ENCODE assay signal across 1 cellular context in the genomic region with DNA sequence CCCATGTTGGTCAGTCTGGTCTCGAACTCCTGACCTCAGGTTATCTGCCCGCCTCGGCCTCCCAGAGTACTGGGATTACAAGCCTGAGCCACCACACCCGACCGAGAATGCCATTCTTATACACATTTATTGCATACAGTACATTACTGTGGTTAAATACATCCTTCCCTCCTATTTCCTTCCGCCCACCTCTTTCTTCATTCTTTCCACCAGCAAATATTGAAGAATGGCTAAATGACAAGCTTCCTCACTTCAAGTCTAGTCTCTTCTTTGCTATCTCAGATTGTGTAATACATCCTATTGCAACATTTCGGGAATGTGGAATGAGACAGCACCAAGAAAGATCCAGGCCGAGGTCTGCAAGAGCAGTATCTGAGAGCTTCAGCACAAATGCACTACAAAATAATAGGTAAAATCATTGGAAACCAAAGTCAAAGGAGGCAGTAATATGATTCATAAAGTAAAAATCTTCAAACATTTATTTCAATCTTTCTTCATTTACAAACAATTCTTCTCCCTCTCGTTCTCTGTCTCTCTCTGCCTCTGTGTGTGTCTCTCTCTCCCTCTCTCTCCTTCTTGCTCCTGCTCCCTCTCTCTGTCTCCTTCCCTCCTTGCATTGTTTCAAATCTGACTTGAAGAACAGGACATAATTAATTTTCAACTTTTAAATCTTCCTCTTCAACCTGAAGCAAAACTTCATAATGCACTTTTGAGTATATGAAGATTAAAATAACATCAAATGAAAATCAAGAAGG.
A peak's percentile ranks its signal among the peaks of the same experiment; 100 is the strongest.
TF ChIP-seq lines count a peak whose summit lies in the region.

No MANE protein-coding gene starts in this region.

TF ChIP-seq in HepG2, 621 proteins besides CTCF, POLR2A, EP300 and RAD21 (continued from another document and continues in another):
- TF ChIP-seq, protein P1, sequence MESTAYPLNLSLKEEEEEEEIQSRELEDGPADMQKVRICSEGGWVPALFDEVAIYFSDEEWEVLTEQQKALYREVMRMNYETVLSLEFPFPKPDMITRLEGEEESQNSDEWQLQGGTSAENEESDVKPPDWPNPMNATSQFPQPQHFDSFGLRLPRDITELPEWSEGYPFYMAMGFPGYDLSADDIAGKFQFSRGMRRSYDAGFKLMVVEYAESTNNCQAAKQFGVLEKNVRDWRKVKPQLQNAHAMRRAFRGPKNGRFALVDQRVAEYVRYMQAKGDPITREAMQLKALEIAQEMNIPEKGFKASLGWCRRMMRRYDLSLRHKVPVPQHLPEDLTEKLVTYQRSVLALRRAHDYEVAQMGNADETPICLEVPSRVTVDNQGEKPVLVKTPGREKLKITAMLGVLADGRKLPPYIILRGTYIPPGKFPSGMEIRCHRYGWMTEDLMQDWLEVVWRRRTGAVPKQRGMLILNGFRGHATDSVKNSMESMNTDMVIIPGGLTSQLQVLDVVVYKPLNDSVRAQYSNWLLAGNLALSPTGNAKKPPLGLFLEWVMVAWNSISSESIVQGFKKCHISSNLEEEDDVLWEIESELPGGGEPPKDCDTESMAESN (CRISPR knock-in tag; conservative IDR thresholded peaks at IDR 0.05), result peak; percentile 62; the same call in 1 of the 2 replicates
- TF ChIP-seq ZMYM3 (CRISPR knock-in tag; IDR thresholded peaks at IDR 0.05) (0 out of 2 replicates have a peak, but pooled peaks have one; percentile 22), FOXM1 (CRISPR knock-in tag; IDR thresholded peaks at IDR 0.05) (no peak), NFYB (CRISPR knock-in tag; IDR thresholded peaks at IDR 0.05) (no peak), ATF1 (CRISPR knock-in tag; IDR thresholded peaks at IDR 0.05) (no peak), MAFF (IDR thresholded peaks at IDR 0.05; ENCODE audit: low read depth, low read length) (no peak), KLF16 (CRISPR knock-in tag; IDR thresholded peaks at IDR 0.05) (peak in 1 of 2 experiments; percentile 81; a peak in 2 of 4 replicates), NCOA5 (CRISPR knock-in tag; IDR thresholded peaks at IDR 0.05) (no peak), FOXK1 (CRISPR knock-in tag; IDR thresholded peaks at IDR 0.05; ENCODE audit: borderline replicate concordance, low read depth) (0 out of 2 replicates have a peak, but pooled peaks have one; percentile 10), EHMT2 (IDR thresholded peaks at IDR 0.05; ENCODE audit: borderline replicate concordance, low read depth, low read length) (no peak), PRPF4 (IDR thresholded peaks at IDR 0.05; ENCODE audit: low read depth, low read length, poor library complexity, severe bottlenecking) (no peak), ISL2 (CRISPR knock-in tag; IDR thresholded peaks at IDR 0.05) (peak; percentile 75), IRX3 (CRISPR knock-in tag; IDR thresholded peaks at IDR 0.05; ENCODE audit: borderline replicate concordance, low read depth) (no peak), ZFX (CRISPR knock-in tag; IDR thresholded peaks at IDR 0.05; ENCODE audit: low read depth) (0 out of 2 replicates have a peak, but pooled peaks have one; percentile 25), ADNP (CRISPR knock-in tag; IDR thresholded peaks at IDR 0.05) (no peak), NFIC (IDR thresholded peaks at IDR 0.05; ENCODE audit: low read length) (peak; percentile 62; the same call in 1 of the 2 replicates), REXO4 (CRISPR knock-in tag; IDR thresholded peaks at IDR 0.05; ENCODE audit: borderline replicate concordance) (no peak), ZNF292 (CRISPR knock-in tag; IDR thresholded peaks at IDR 0.05; ENCODE audit: borderline replicate concordance, low read depth) (peak; percentile 65; the same call in 1 of the 2 replicates), ZNF20 (CRISPR knock-in tag; IDR thresholded peaks at IDR 0.05) (no peak), ATM (IDR thresholded peaks at IDR 0.05; ENCODE audit: borderline replicate concordance) (no peak), ZNF160 (CRISPR knock-in tag; IDR thresholded peaks at IDR 0.05) (0 out of 2 replicates have a peak, but pooled peaks have one; percentile 63), ZNF460 (CRISPR knock-in tag; IDR thresholded peaks at IDR 0.05; ENCODE audit: borderline replicate concordance) (no peak), JUND (CRISPR knock-in tag; IDR thresholded peaks at IDR 0.05) (peak; percentile 65; the same call in 1 of the 2 replicates), NR2C2 (CRISPR knock-in tag; IDR thresholded peaks at IDR 0.05; ENCODE audit: borderline replicate concordance) (no peak), KDM4B (CRISPR knock-in tag; IDR thresholded peaks at IDR 0.05) (0 out of 2 replicates have a peak, but pooled peaks have one; percentile 31), ZNF605 (CRISPR knock-in tag; IDR thresholded peaks at IDR 0.05) (no peak), ZNF883 (CRISPR knock-in tag; IDR thresholded peaks at IDR 0.05; ENCODE audit: not compliant biosample characterization) (no peak), KLF6 (CRISPR knock-in tag; IDR thresholded peaks at IDR 0.05) (no peak), RXRB (CRISPR knock-in tag; IDR thresholded peaks at IDR 0.05; ENCODE audit: borderline replicate concordance) (peak; percentile 82), SOX5 (CRISPR knock-in tag; IDR thresholded peaks at IDR 0.05; ENCODE audit: borderline replicate concordance) (peak; percentile 54; the same call in 1 of the 2 replicates), HOXA3 (CRISPR knock-in tag; IDR thresholded peaks at IDR 0.05) (0 out of 2 replicates have a peak, but pooled peaks have one; percentile 33), ZFP41 (CRISPR knock-in tag; IDR thresholded peaks at IDR 0.05; ENCODE audit: borderline replicate concordance) (no peak), ZNF850 (CRISPR knock-in tag; conservative IDR thresholded peaks at IDR 0.05) (no peak), NCOR1 (IDR thresholded peaks at IDR 0.05; ENCODE audit: borderline replicate concordance, low read length) (peak; percentile 39; the same call in 1 of the 2 replicates), CHD4 (IDR thresholded peaks at IDR 0.05; ENCODE audit: borderline replicate concordance, low read length) (no peak)
- TF ChIP-seq, protein P2, sequence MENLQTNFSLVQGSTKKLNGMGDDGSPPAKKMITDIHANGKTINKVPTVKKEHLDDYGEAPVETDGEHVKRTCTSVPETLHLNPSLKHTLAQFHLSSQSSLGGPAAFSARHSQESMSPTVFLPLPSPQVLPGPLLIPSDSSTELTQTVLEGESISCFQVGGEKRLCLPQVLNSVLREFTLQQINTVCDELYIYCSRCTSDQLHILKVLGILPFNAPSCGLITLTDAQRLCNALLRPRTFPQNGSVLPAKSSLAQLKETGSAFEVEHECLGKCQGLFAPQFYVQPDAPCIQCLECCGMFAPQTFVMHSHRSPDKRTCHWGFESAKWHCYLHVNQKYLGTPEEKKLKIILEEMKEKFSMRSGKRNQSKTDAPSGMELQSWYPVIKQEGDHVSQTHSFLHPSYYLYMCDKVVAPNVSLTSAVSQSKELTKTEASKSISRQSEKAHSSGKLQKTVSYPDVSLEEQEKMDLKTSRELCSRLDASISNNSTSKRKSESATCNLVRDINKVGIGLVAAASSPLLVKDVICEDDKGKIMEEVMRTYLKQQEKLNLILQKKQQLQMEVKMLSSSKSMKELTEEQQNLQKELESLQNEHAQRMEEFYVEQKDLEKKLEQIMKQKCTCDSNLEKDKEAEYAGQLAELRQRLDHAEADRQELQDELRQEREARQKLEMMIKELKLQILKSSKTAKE (CRISPR knock-in tag; IDR thresholded peaks at IDR 0.05; ENCODE audit: borderline replicate concordance), result peak; percentile 39; the same call in 1 of the 2 replicates
- TF ChIP-seq, protein P3, sequence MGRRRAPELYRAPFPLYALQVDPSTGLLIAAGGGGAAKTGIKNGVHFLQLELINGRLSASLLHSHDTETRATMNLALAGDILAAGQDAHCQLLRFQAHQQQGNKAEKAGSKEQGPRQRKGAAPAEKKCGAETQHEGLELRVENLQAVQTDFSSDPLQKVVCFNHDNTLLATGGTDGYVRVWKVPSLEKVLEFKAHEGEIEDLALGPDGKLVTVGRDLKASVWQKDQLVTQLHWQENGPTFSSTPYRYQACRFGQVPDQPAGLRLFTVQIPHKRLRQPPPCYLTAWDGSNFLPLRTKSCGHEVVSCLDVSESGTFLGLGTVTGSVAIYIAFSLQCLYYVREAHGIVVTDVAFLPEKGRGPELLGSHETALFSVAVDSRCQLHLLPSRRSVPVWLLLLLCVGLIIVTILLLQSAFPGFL (CRISPR knock-in tag; IDR thresholded peaks at IDR 0.05), result no peak
- TF ChIP-seq, protein P4, sequence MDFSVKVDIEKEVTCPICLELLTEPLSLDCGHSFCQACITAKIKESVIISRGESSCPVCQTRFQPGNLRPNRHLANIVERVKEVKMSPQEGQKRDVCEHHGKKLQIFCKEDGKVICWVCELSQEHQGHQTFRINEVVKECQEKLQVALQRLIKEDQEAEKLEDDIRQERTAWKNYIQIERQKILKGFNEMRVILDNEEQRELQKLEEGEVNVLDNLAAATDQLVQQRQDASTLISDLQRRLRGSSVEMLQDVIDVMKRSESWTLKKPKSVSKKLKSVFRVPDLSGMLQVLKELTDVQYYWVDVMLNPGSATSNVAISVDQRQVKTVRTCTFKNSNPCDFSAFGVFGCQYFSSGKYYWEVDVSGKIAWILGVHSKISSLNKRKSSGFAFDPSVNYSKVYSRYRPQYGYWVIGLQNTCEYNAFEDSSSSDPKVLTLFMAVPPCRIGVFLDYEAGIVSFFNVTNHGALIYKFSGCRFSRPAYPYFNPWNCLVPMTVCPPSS (IDR thresholded peaks at IDR 0.05), result no peak
- TF ChIP-seq, protein P5, sequence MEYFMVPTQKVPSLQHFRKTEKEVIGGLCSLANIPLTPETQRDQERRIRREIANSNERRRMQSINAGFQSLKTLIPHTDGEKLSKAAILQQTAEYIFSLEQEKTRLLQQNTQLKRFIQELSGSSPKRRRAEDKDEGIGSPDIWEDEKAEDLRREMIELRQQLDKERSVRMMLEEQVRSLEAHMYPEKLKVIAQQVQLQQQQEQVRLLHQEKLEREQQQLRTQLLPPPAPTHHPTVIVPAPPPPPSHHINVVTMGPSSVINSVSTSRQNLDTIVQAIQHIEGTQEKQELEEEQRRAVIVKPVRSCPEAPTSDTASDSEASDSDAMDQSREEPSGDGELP (IDR thresholded peaks at IDR 0.05; ENCODE audit: borderline replicate concordance, low read depth), result no peak
- TF ChIP-seq, protein P6, sequence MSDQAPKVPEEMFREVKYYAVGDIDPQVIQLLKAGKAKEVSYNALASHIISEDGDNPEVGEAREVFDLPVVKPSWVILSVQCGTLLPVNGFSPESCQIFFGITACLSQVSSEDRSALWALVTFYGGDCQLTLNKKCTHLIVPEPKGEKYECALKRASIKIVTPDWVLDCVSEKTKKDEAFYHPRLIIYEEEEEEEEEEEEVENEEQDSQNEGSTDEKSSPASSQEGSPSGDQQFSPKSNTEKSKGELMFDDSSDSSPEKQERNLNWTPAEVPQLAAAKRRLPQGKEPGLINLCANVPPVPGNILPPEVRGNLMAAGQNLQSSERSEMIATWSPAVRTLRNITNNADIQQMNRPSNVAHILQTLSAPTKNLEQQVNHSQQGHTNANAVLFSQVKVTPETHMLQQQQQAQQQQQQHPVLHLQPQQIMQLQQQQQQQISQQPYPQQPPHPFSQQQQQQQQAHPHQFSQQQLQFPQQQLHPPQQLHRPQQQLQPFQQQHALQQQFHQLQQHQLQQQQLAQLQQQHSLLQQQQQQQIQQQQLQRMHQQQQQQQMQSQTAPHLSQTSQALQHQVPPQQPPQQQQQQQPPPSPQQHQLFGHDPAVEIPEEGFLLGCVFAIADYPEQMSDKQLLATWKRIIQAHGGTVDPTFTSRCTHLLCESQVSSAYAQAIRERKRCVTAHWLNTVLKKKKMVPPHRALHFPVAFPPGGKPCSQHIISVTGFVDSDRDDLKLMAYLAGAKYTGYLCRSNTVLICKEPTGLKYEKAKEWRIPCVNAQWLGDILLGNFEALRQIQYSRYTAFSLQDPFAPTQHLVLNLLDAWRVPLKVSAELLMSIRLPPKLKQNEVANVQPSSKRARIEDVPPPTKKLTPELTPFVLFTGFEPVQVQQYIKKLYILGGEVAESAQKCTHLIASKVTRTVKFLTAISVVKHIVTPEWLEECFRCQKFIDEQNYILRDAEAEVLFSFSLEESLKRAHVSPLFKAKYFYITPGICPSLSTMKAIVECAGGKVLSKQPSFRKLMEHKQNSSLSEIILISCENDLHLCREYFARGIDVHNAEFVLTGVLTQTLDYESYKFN (CRISPR knock-in tag; conservative IDR thresholded peaks at IDR 0.05), result peak; percentile 36; the same call in 1 of the 2 replicates
- TF ChIP-seq, protein P7, sequence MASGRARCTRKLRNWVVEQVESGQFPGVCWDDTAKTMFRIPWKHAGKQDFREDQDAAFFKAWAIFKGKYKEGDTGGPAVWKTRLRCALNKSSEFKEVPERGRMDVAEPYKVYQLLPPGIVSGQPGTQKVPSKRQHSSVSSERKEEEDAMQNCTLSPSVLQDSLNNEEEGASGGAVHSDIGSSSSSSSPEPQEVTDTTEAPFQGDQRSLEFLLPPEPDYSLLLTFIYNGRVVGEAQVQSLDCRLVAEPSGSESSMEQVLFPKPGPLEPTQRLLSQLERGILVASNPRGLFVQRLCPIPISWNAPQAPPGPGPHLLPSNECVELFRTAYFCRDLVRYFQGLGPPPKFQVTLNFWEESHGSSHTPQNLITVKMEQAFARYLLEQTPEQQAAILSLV (CRISPR knock-in tag; IDR thresholded peaks at IDR 0.05; ENCODE audit: borderline replicate concordance), result no peak
- TF ChIP-seq, protein P8, sequence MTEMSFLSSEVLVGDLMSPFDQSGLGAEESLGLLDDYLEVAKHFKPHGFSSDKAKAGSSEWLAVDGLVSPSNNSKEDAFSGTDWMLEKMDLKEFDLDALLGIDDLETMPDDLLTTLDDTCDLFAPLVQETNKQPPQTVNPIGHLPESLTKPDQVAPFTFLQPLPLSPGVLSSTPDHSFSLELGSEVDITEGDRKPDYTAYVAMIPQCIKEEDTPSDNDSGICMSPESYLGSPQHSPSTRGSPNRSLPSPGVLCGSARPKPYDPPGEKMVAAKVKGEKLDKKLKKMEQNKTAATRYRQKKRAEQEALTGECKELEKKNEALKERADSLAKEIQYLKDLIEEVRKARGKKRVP (CRISPR knock-in tag; IDR thresholded peaks at IDR 0.05), result peak in 1 of 2 experiments; percentile 90; a peak in 2 of 4 replicates
- TF ChIP-seq, protein P9, sequence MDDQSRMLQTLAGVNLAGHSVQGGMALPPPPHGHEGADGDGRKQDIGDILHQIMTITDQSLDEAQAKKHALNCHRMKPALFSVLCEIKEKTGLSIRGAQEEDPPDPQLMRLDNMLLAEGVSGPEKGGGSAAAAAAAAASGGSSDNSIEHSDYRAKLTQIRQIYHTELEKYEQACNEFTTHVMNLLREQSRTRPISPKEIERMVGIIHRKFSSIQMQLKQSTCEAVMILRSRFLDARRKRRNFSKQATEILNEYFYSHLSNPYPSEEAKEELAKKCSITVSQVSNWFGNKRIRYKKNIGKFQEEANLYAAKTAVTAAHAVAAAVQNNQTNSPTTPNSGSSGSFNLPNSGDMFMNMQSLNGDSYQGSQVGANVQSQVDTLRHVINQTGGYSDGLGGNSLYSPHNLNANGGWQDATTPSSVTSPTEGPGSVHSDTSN (CRISPR knock-in tag; IDR thresholded peaks at IDR 0.05; ENCODE audit: borderline replicate concordance), result no peak
- TF ChIP-seq, protein P10, sequence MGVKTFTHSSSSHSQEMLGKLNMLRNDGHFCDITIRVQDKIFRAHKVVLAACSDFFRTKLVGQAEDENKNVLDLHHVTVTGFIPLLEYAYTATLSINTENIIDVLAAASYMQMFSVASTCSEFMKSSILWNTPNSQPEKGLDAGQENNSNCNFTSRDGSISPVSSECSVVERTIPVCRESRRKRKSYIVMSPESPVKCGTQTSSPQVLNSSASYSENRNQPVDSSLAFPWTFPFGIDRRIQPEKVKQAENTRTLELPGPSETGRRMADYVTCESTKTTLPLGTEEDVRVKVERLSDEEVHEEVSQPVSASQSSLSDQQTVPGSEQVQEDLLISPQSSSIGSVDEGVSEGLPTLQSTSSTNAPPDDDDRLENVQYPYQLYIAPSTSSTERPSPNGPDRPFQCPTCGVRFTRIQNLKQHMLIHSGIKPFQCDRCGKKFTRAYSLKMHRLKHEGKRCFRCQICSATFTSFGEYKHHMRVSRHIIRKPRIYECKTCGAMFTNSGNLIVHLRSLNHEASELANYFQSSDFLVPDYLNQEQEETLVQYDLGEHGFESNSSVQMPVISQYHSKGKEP (CRISPR knock-in tag; IDR thresholded peaks at IDR 0.05), result no peak
